31 cellular contexts compared by ENCODE assay signal in genomic region chr3:168618827-168619226, GRCh38.
"Had no signal": no experiment of that assay in that cellular context is flagged by ENCODE, and none has a peak within 500 bp of the region (broad histone marks: within the 10 kb centered on the region; RNA-seq: fewer than 3 reads in every experiment).

No MANE protein-coding gene starts in this region.

- H3K27me3 Mint-ChIP-seq: activated CD4-positive, alpha-beta T cell treated with anti-CD3 and anti-CD28 coated beads, Interleukin-2, amount 10 ng/mL, durations not matched to agents 24 days and 14 days; activated CD8-positive, alpha-beta T cell treated with anti-CD3 and anti-CD28 coated beads for 36 hours; activated naive CD8-positive, alpha-beta T cell treated with anti-CD3 and anti-CD28 coated beads for 36 hours; activated T-helper 17 cell treated with anti-CD3 and anti-CD28 coated beads, Interleukin-2, amount 50 U/mL, for 72 hours; T-cell; T-helper 17 cell had no signal

- H3K9me3 Mint-ChIP-seq: activated CD4-positive, alpha-beta T cell treated with anti-CD3 and anti-CD28 coated beads, Interleukin-2, amount 10 ng/mL, durations not matched to agents 24 days and 14 days; activated CD8-positive, alpha-beta T cell treated with anti-CD3 and anti-CD28 coated beads for 36 hours; activated naive CD8-positive, alpha-beta T cell treated with anti-CD3 and anti-CD28 coated beads for 36 hours; T-cell had no signal

- H3K27me3 ChIP-seq: brain microvascular endothelial cell had no signal

- H3K4me3 Mint-ChIP-seq: activated CD4-positive, alpha-beta T cell treated with anti-CD3 and anti-CD28 coated beads, Interleukin-2, amount 10 ng/mL, durations not matched to agents 24 days and 14 days; activated CD8-positive, alpha-beta T cell treated with anti-CD3 and anti-CD28 coated beads for 36 hours; activated naive CD8-positive, alpha-beta T cell treated with anti-CD3 and anti-CD28 coated beads for 36 hours; activated T-cell treated with anti-CD3 and anti-CD28 coated beads, Interleukin-2, amount 50 U/mL, for 72 hours; activated T-helper 17 cell treated with anti-CD3 and anti-CD28 coated beads, Interleukin-2, amount 50 U/mL, for 72 hours; T-cell; T-helper 17 cell had no signal

- H3K4me1 Mint-ChIP-seq: activated CD4-positive, alpha-beta T cell treated with anti-CD3 and anti-CD28 coated beads, Interleukin-2, amount 10 ng/mL, durations not matched to agents 24 days and 14 days; activated naive CD8-positive, alpha-beta T cell treated with anti-CD3 and anti-CD28 coated beads for 36 hours; activated T-helper 17 cell treated with anti-CD3 and anti-CD28 coated beads, Interleukin-2, amount 50 U/mL, for 72 hours; T-cell; T-helper 17 cell had no signal

- H3K27ac Mint-ChIP-seq: activated CD4-positive, alpha-beta T cell treated with anti-CD3 and anti-CD28 coated beads, Interleukin-2, amount 10 ng/mL, durations not matched to agents 24 days and 14 days; activated CD8-positive, alpha-beta T cell treated with anti-CD3 and anti-CD28 coated beads for 36 hours; activated naive CD8-positive, alpha-beta T cell treated with anti-CD3 and anti-CD28 coated beads for 36 hours; activated T-cell treated with anti-CD3 and anti-CD28 coated beads, Interleukin-2, amount 50 U/mL, for 72 hours; activated T-helper 17 cell treated with anti-CD3 and anti-CD28 coated beads, Interleukin-2, amount 50 U/mL, for 72 hours; T-cell; T-helper 17 cell had no signal

- H2AFZ ChIP-seq: PC-9 had no signal

- H3K27ac ChIP-seq: brain microvascular endothelial cell, PC-9, RWPE1, VCaP had no signal

- H3K36me3 Mint-ChIP-seq: activated naive CD8-positive, alpha-beta T cell treated with anti-CD3 and anti-CD28 coated beads for 36 hours; T-cell had no signal

- H3K4me2 ChIP-seq: PC-9 had no signal

- DNase-seq: activated CD4-positive, alpha-beta T cell treated with anti-CD3 and anti-CD28 coated beads for 1 hour; activated CD4-positive, alpha-beta T cell treated with anti-CD3 and anti-CD28 coated beads, Interleukin-2, amount 10 ng/mL, durations not matched to agents 24 days and 14 days; activated CD4-positive, alpha-beta T cell treated with anti-CD3 and anti-CD28 coated beads, Interleukin-2, amount 50 U/mL, for 4 hours; activated CD4-positive, CD25-positive, alpha-beta regulatory T cell; activated CD8-positive, alpha-beta T cell treated with anti-CD3 and anti-CD28 coated beads for 36 hours; activated effector memory CD4-positive, alpha-beta T cell treated with anti-CD3 and anti-CD28 coated beads, Interleukin-2, amount 50 U/mL, for 16 hours; activated naive CD4-positive, alpha-beta T cell; activated naive CD4-positive, alpha-beta T cell treated with anti-CD3 and anti-CD28 coated beads, Interleukin-2, amount 50 U/mL, for 16 hours; activated naive CD8-positive, alpha-beta T cell treated with anti-CD3 and anti-CD28 coated beads for 36 hours; activated T-cell treated with anti-CD3 and anti-CD28 coated beads, Interleukin-2, amount 50 U/mL, for 1 hour; activated T-cell treated with anti-CD3 and anti-CD28 coated beads, Interleukin-2, amount 50 U/mL, for 72 hours; amniotic stem cell; aorta; brain microvascular endothelial cell; NCI-H1092 treated with DMSO at 0.1 percent for 48 hours; NCI-H1417; NCI-H146; NCI-H187 treated with DMSO at 0.1 percent for 48 hours; NCI-H2081; NCI-H2171 treated with DMSO at 0.1 percent for 48 hours; NCI-H2227 treated with DMSO at 0.1 percent for 48 hours; NCI-H446 treated with DMSO at 0.1 percent for 48 hours; NCI-H524; NK-92 treated with Interleukin-12 subunit alpha and Interleukin-12 subunit beta, amount 100 ng/mL, for 24 hours; PC-9; SIG-M5; T-cell; T-helper 17 cell had no signal
